ENCODE assay signal across 18 cellular contexts in genomic region chr1:35691571-35692220, GRCh38.
"Had no signal": no experiment of that assay in that cellular context is flagged by ENCODE, and none has a peak within 500 bp of the region (broad histone marks: within the 10 kb centered on the region; RNA-seq: fewer than 3 reads in every experiment).

No MANE protein-coding gene starts in this region.

- H3K27me3 ChIP-seq: adrenal gland had no signal

- H3K36me3 ChIP-seq: adrenal gland, prostate gland, upper lobe of right lung had no signal

- H3K9me3 ChIP-seq: adrenal gland, prostate gland, upper lobe of right lung had no signal

- DNase-seq: activated B cell treated with CpG ODN at 0.5 μM for 24 hours; activated CD4-positive, alpha-beta T cell treated with anti-CD3 and anti-CD28 coated beads for 48 hours; activated CD8-positive, alpha-beta T cell treated with anti-CD3 and anti-CD28 coated beads for 36 hours; activated effector memory CD4-positive, alpha-beta T cell treated with anti-CD3 and anti-CD28 coated beads, Interleukin-2, amount 50 U/mL, for 16 hours; activated T-cell treated with anti-CD3 and anti-CD28 coated beads, Interleukin-2, amount 50 U/mL, for 48 hours; adrenal gland; head of caudate nucleus; kidney glomerular epithelial cell; left ventricle myocardium superior; natural killer cell; occipital lobe; right cardiac atrium; small intestine; stimulated activated naive CD8-positive, alpha-beta T cell treated with anti-CD3 and anti-CD28 coated beads, Interleukin-15, amount 100 ng/mL, for 72 hours; upper lobe of right lung had no signal

- H3K27ac Mint-ChIP-seq: activated B cell treated with CpG ODN at 0.5 μM for 24 hours; activated CD8-positive, alpha-beta T cell treated with anti-CD3 and anti-CD28 coated beads for 36 hours; activated naive CD4-positive, alpha-beta T cell treated with anti-CD3 and anti-CD28 coated beads, Interleukin-2, amount 50 U/mL, for 24 hours; memory B cell; natural killer cell; stimulated activated naive CD8-positive, alpha-beta T cell treated with anti-CD3 and anti-CD28 coated beads, Interleukin-15, amount 100 ng/mL, for 72 hours had no signal

- H3K9me3 Mint-ChIP-seq: activated B cell treated with CpG ODN at 0.5 μM for 24 hours; activated CD8-positive, alpha-beta T cell treated with anti-CD3 and anti-CD28 coated beads for 36 hours; activated naive CD4-positive, alpha-beta T cell treated with anti-CD3 and anti-CD28 coated beads, Interleukin-2, amount 50 U/mL, for 24 hours; memory B cell; natural killer cell; stimulated activated naive CD8-positive, alpha-beta T cell treated with anti-CD3 and anti-CD28 coated beads, Interleukin-15, amount 100 ng/mL, for 72 hours had no signal

- H3K4me3 ChIP-seq: adrenal gland, prostate gland, upper lobe of right lung had no signal

- H3K36me3 Mint-ChIP-seq: activated naive CD4-positive, alpha-beta T cell treated with anti-CD3 and anti-CD28 coated beads, Interleukin-2, amount 50 U/mL, for 24 hours; memory B cell; natural killer cell had no signal

- ATAC-seq: activated CD8-positive, alpha-beta T cell treated with anti-CD3 and anti-CD28 coated beads for 36 hours; left ventricle myocardium superior; natural killer cell; right cardiac atrium; stimulated activated naive CD8-positive, alpha-beta T cell treated with anti-CD3 and anti-CD28 coated beads, Interleukin-15, amount 100 ng/mL, for 72 hours; upper lobe of right lung had no signal

- H3K4me1 ChIP-seq: adrenal gland, prostate gland, upper lobe of right lung had no signal

- H3K4me3 Mint-ChIP-seq: activated B cell treated with CpG ODN at 0.5 μM for 24 hours; activated CD8-positive, alpha-beta T cell treated with anti-CD3 and anti-CD28 coated beads for 36 hours; activated naive CD4-positive, alpha-beta T cell treated with anti-CD3 and anti-CD28 coated beads, Interleukin-2, amount 50 U/mL, for 24 hours; memory B cell; natural killer cell; stimulated activated naive CD8-positive, alpha-beta T cell treated with anti-CD3 and anti-CD28 coated beads, Interleukin-15, amount 100 ng/mL, for 72 hours had no signal

- H3K27ac ChIP-seq: adrenal gland, prostate gland, upper lobe of right lung had no signal

- H3K4me1 Mint-ChIP-seq: activated B cell treated with CpG ODN at 0.5 μM for 24 hours; activated naive CD4-positive, alpha-beta T cell treated with anti-CD3 and anti-CD28 coated beads, Interleukin-2, amount 50 U/mL, for 24 hours; memory B cell; natural killer cell; stimulated activated naive CD8-positive, alpha-beta T cell treated with anti-CD3 and anti-CD28 coated beads, Interleukin-15, amount 100 ng/mL, for 72 hours had no signal
